In genomic region chr1:97630281-97630680, GRCh38 we compare ENCODE assay signal across 8 cellular contexts.
"Had no signal": no experiment of that assay in that cellular context is flagged by ENCODE, and none has a peak within 500 bp of the region (broad histone marks: within the 10 kb centered on the region; RNA-seq: fewer than 3 reads in every experiment).

No MANE protein-coding gene starts in this region.

- H3K4me3 ChIP-seq: psoas muscle, right lobe of liver, suprapubic skin had no signal

- H3K9me3 Mint-ChIP-seq: activated T-helper 17 cell treated with anti-CD3 and anti-CD28 coated beads, Interleukin-2, amount 50 U/mL, for 72 hours; stimulated activated naive CD8-positive, alpha-beta T cell treated with anti-CD3 and anti-CD28 coated beads, Interleukin-15, Interleukin-2, amounts not matched to agents 100 ng/mL and 50 ng/mL, for 24 hours; type B pancreatic cell had no signal

- ATAC-seq: activated T-helper 17 cell treated with anti-CD3 and anti-CD28 coated beads, Interleukin-2, amount 50 U/mL, for 72 hours; psoas muscle; right lobe of liver had no signal

- H3K4me1 Mint-ChIP-seq: activated T-helper 17 cell treated with anti-CD3 and anti-CD28 coated beads, Interleukin-2, amount 50 U/mL, for 72 hours had no signal

- H3K27me3 ChIP-seq: right lobe of liver, suprapubic skin had no signal

- H3K27ac ChIP-seq: psoas muscle, right lobe of liver, suprapubic skin had no signal

- H3K36me3 Mint-ChIP-seq: type B pancreatic cell had no signal

- H3K27me3 Mint-ChIP-seq: activated T-helper 17 cell treated with anti-CD3 and anti-CD28 coated beads, Interleukin-2, amount 50 U/mL, for 72 hours; stimulated activated naive CD8-positive, alpha-beta T cell treated with anti-CD3 and anti-CD28 coated beads, Interleukin-15, Interleukin-2, amounts not matched to agents 100 ng/mL and 50 ng/mL, for 24 hours had no signal

- H3K9me3 ChIP-seq: psoas muscle, right lobe of liver, suprapubic skin had no signal

- H3K27ac Mint-ChIP-seq: activated T-helper 17 cell treated with anti-CD3 and anti-CD28 coated beads, Interleukin-2, amount 50 U/mL, for 72 hours; stimulated activated naive CD8-positive, alpha-beta T cell treated with anti-CD3 and anti-CD28 coated beads, Interleukin-15, Interleukin-2, amounts not matched to agents 100 ng/mL and 50 ng/mL, for 24 hours; type B pancreatic cell had no signal

- DNase-seq: activated naive CD4-positive, alpha-beta T cell treated with Interleukin-2 at 50 U/mL for 16 hours; foreskin fibroblast; psoas muscle; right lobe of liver had no signal

- H3K4me1 ChIP-seq: psoas muscle, right lobe of liver had no signal

- H3K4me3 Mint-ChIP-seq: activated T-helper 17 cell treated with anti-CD3 and anti-CD28 coated beads, Interleukin-2, amount 50 U/mL, for 72 hours; stimulated activated naive CD8-positive, alpha-beta T cell treated with anti-CD3 and anti-CD28 coated beads, Interleukin-15, Interleukin-2, amounts not matched to agents 100 ng/mL and 50 ng/mL, for 24 hours; type B pancreatic cell had no signal

- H3K36me3 ChIP-seq: right lobe of liver, suprapubic skin had no signal
